ENCODE assay signal across 8 cellular contexts in the genomic region with DNA sequence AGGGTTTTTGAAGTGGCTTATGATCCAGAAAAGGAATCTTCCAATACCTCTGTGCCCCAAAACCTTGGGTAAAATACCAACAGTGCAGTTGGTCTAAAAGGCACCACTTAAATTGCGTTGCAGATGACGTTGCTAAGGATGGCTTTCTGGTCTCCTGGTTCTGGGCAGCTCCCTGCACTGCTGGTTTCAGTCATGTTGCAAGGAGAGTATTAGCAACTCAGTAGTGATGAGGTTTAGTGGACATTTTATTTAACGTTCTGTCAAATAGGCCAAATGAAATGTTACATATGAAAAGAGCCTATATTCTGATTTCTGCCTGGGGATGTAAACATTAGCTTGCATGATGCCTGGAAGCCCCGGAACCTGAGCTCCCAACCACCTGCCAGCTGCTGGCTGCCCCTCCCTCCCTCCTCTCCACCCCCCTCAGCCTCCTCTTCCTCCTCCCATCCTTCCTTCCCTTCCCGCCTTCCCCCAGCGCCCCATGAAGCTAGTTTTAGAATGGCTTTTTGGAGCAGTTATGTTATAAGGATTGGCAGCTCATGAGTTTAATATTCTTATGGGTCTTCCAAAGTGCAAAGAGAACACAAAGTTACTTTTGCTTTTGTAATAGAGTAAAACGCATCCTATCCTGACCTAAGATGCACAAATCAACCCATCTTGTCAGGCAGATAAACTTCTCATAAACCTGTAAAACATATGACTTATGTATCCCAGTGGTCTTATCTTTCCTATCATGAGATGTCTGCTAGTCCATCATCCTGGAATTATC. TPM values are rescaled to one million over a fixed set of nuclear protein-coding genes. Genes with fewer than 3 reads are reported as not detected.
DNase-seq lines count a peak whose midpoint lies in the region; ATAC-seq and TF ChIP-seq lines count a peak whose summit lies in the region.

No MANE protein-coding gene starts in this region.

- POLR2A ChIA-PET in RWPE1 (lab: Yijun Ruan, JAX; ENCODE audit: low non-redundant PET), result interaction anchor here (0.6 kb wide), 1 partner anchor 9 kb away, joined by 3 read pairs; no protein-coding TSS in a partner anchor

- DNase-seq in DMS53 (lab: John Stamatoyannopoulos, UW) (peak; percentile 39), DMS53 treated with DMSO at 0.1 percent for 48 hours (lab: John Stamatoyannopoulos, UW; ENCODE audit: unreplicated experiment) (no peak), RWPE1 (ENCODE audit: low spot score) (no peak), esophagus squamous epithelium (lab: John Stamatoyannopoulos, UW) (no peak), spleen (no peak), ureter (ENCODE audit: low spot score) (no peak), NCI-H1436 treated with DMSO at 0.1 percent for 48 hours (lab: John Stamatoyannopoulos, UW) (no peak)

- CTCF ChIA-PET in RWPE1 (lab: Yijun Ruan, JAX), result interaction anchor here (0.6 to 0.9 kb wide), 5 partner anchors 28 to 271 kb away, joined by 3 to 5 read pairs (median 3); no protein-coding TSS in a partner anchor

- 25 to 48% methylated on average over 7 of the region's 7 CpGs for WGBS in esophagus squamous epithelium, 2 donors
- 26 to 38% (median 31%) methylated on average over 7 of the region's 7 CpGs for WGBS in spleen, 5 donors

- H3K4me1 ChIP-seq in esophagus squamous epithelium, result peaks cover 34 to 90% (median 57%) of the 10 kb centered on the region in 3 donors
- H3K4me1 ChIP-seq in spleen, result peaks cover 19 to 90% (median 75%) of the 10 kb centered on the region in 6 donors

- H3K27me3 ChIP-seq in esophagus squamous epithelium (peaks cover 0 to 20% (median 0%) of the 10 kb centered on the region in 4 donors), spleen (replicated peaks in 1 of 7) (peaks cover 0 to 2% (median 0%) of the 10 kb centered on the region in 7 donors)

- ATAC-seq in HG03378 (IDR thresholded peaks at IDR 0.05; ENCODE audit: unreplicated experiment), result no peak

- H3K4me3 ChIP-seq in esophagus squamous epithelium, result peak overlapping the region in 3 of 4 donors; percentile 47 to 70 (median 50)
- peak overlapping the region in 6 of 8 donors; percentile 40 to 70 (median 50) for H3K4me3 ChIP-seq in spleen

- H3K9me3 ChIP-seq in esophagus squamous epithelium (no peaks in the 10 kb centered on the region), spleen (no peaks in the 10 kb centered on the region)

- TF ChIP-seq POLR2A in esophagus squamous epithelium (IDR thresholded peaks at IDR 0.05) (no peak), spleen (IDR thresholded peaks at IDR 0.05) (no peak)

- H3K27ac ChIP-seq in RWPE1, result peak overlapping the region; percentile 100
- H3K27ac ChIP-seq in esophagus squamous epithelium, result peak overlapping the region; percentile 89 to 99 (median 91)
- peak overlapping the region; percentile 92 to 100 (median 97) for H3K27ac ChIP-seq in spleen

- H3K36me3 ChIP-seq in esophagus squamous epithelium (no peaks in the 10 kb centered on the region), spleen (no peaks in the 10 kb centered on the region)

- intact Hi-C loops in esophagus squamous epithelium (cut with DNase I), result no loop called here
- intact Hi-C loops in spleen (cut with DNase I; ENCODE audit: low total_unique reads), result no loop called here

- no peak for TF ChIP-seq CTCF in RWPE1 (conservative IDR thresholded peaks at IDR 0.05; ENCODE audit: low read depth)
- no peak for TF ChIP-seq CTCF in esophagus squamous epithelium (IDR thresholded peaks at IDR 0.05)
- TF ChIP-seq CTCF in spleen (IDR thresholded peaks at IDR 0.05 in 8 of 11, conservative IDR thresholded peaks at IDR 0.05 in 3 of 11), result no peak

RNA-seq across cellular contexts. Expression of a gene that starts 20.7 kb away (rescaled TPM):
- total RNA-seq in esophagus squamous epithelium (1 to 10 TPM; 3.0 to 4.4 (median 4.1) TPM), spleen (10 to 100 TPM; 18.9 to 60.1 (median 39.4) TPM), ureter (3.4 TPM)
- 10 to 100 TPM; 14.8 to 24.5 (median 16.1) TPM for polyA plus RNA-seq in spleen

RNA-seq across cellular contexts. Expression of a gene that starts 23.2 kb away (rescaled TPM):
- 100 to 1,000 TPM in 1 of 4 donors, 10 to 100 TPM in 3; 24.6 to 102 (median 57.1) TPM for total RNA-seq in esophagus squamous epithelium
- 100 to 1,000 TPM in 5 of 7 donors, 10 to 100 TPM in 2; 74.3 to 216 (median 160) TPM for total RNA-seq in spleen
- polyA plus RNA-seq in spleen, result 100 to 1,000 TPM in 1 of 3 donors, 10 to 100 TPM in 2; 46.5 to 122 (median 67.2) TPM
- 170 TPM for total RNA-seq in ureter

RNA-seq across cellular contexts. Expression of a gene that starts 36.9 kb away (rescaled TPM):
- 10 to 100 TPM in 1 of 4 donors, 1 to 10 TPM in 3; 4.3 to 19.5 (median 6.5) TPM for total RNA-seq in esophagus squamous epithelium
- 100 to 1,000 TPM in 1 of 7 donors, 10 to 100 TPM in 6; 55.6 to 141 (median 66.6) TPM for total RNA-seq in spleen
- 10 to 100 TPM in 1 of 3 donors, 1 to 10 TPM in 2; 6.0 to 15.2 (median 7.0) TPM for polyA plus RNA-seq in spleen
- 12.6 TPM for total RNA-seq in ureter
